Comparison of ENCODE assay signal across 21 cellular contexts in genomic region chr10:22244001-22244400, GRCh38. TPM values are rescaled to one million over a fixed set of nuclear protein-coding genes. Genes with fewer than 3 reads are reported as not detected.
DNase-seq lines count a peak whose midpoint lies in the region; ATAC-seq and TF ChIP-seq lines count a peak whose summit lies in the region.
"Had no signal": no experiment of that assay in that cellular context is flagged by ENCODE, and none has a peak within 500 bp of the region (broad histone marks: within the 10 kb centered on the region; RNA-seq: fewer than 3 reads in every experiment).

No MANE protein-coding gene starts in this region.

- H3K27ac Mint-ChIP-seq in endodermal cell = no peak overlapping the region
- H3K27ac Mint-ChIP-seq: activated naive CD8-positive, alpha-beta T cell treated with anti-CD3 and anti-CD28 coated beads, Interleukin-2, amount 10 ng/mL, durations not matched to agents 7 days and 5 days; effector memory CD8-positive, alpha-beta T cell; nephron had no signal

- H3K9me3 ChIP-seq in DOHH2 (ENCODE audit: control insufficient read depth, insufficient read depth, low read length) (no peaks in the 10 kb centered on the region), endodermal cell (ENCODE audit: control insufficient read depth, low read length) (peaks cover 15% of the 10 kb centered on the region), tibial artery (no peaks in the 10 kb centered on the region)
- H3K9me3 ChIP-seq: gastrocnemius medialis, thoracic aorta had no signal

- H3K27me3 ChIP-seq in DOHH2 (ENCODE audit: control insufficient read depth, low read length) (peaks cover 27% of the 10 kb centered on the region), endodermal cell (ENCODE audit: control insufficient read depth, insufficient read depth, low read length, poor library complexity, severe bottlenecking) (peaks cover 6% of the 10 kb centered on the region), tibial artery (peaks cover 0 to 22% of the 10 kb centered on the region in 2 donors)

- H3K4me1 ChIP-seq in DOHH2 (ENCODE audit: control insufficient read depth, low read length) (no peaks in the 10 kb centered on the region), endodermal cell (ENCODE audit: control insufficient read depth, insufficient read depth, low read length) (no peaks in the 10 kb centered on the region), tibial artery (peaks cover 0 to 12% (median 2%) of the 10 kb centered on the region in 4 donors)
- H3K4me1 ChIP-seq: gastrocnemius medialis had no signal

- no peaks in the 10 kb centered on the region for H3K9me2 ChIP-seq in DOHH2 (replicated peaks; ENCODE audit: control insufficient read depth, low read length)

- H3K79me2 ChIP-seq in DOHH2 (ENCODE audit: control insufficient read depth, low read length) = no peaks in the 10 kb centered on the region

- intact Hi-C loops in tibial artery (cut with DNase I; ENCODE audit: low total_unique reads) = loop anchor here (10.0 kb wide), 1 partner anchor 729 kb away; no protein-coding TSS in a partner anchor

- H3K36me3 ChIP-seq in DOHH2 (ENCODE audit: control insufficient read depth, low read length) = no peaks in the 10 kb centered on the region
- no peaks in the 10 kb centered on the region for H3K36me3 ChIP-seq in endodermal cell (ENCODE audit: control insufficient read depth, insufficient read depth, low read length)
- no peaks in the 10 kb centered on the region for H3K36me3 ChIP-seq in tibial artery
- H3K36me3 ChIP-seq: gastrocnemius medialis, thoracic aorta had no signal

- TF ChIP-seq CTCF in DOHH2 (IDR thresholded peaks at IDR 0.05; ENCODE audit: low read depth, low read length, poor library complexity, severe bottlenecking) (peak; percentile 36), endodermal cell (conservative IDR thresholded peaks at IDR 0.05) (peak; percentile 69), tibial artery (IDR thresholded peaks at IDR 0.05) (no peak)

- H3K9me3 Mint-ChIP-seq in endodermal cell = peaks cover 8% of the 10 kb centered on the region
- H3K9me3 Mint-ChIP-seq: activated naive CD8-positive, alpha-beta T cell treated with anti-CD3 and anti-CD28 coated beads, Interleukin-2, amount 10 ng/mL, durations not matched to agents 7 days and 5 days; effector memory CD8-positive, alpha-beta T cell; IgD-negative memory B cell had no signal

- H3K27ac ChIP-seq in DOHH2 (ENCODE audit: low read depth, low read length) (no peak overlapping the region), endodermal cell (ENCODE audit: low read depth, low read length) (no peak overlapping the region), tibial artery (no peak overlapping the region)
- H3K27ac ChIP-seq: gastrocnemius medialis, SK-N-MC, thoracic aorta had no signal

- H4K20me1 ChIP-seq in DOHH2 (ENCODE audit: control insufficient read depth, insufficient read depth, low read depth, low read length) = no peaks in the 10 kb centered on the region

- H3K27me3 Mint-ChIP-seq in endodermal cell (ENCODE audit: insufficient read depth) = peaks cover 63% of the 10 kb centered on the region
- H3K27me3 Mint-ChIP-seq: activated naive CD8-positive, alpha-beta T cell treated with anti-CD3 and anti-CD28 coated beads, Interleukin-2, amount 10 ng/mL, durations not matched to agents 7 days and 5 days had no signal

- DNase-seq in NCI-H748 (lab: John Stamatoyannopoulos, UW; ENCODE audit: unreplicated experiment) (peak; percentile 12), NCI-H748 treated with DMSO at 0.1 percent for 48 hours (lab: John Stamatoyannopoulos, UW) (no peak), NCI-H69 (lab: John Stamatoyannopoulos, UW) (peak; percentile 13), endodermal cell (peak; percentile 79), tibial artery (no peak)
- DNase-seq: activated naive CD8-positive, alpha-beta T cell treated with anti-CD3 and anti-CD28 coated beads, Interleukin-2, amount 10 ng/mL, durations not matched to agents 7 days and 5 days; CD8-positive, alpha-beta memory T cell; central memory CD4-positive, alpha-beta T cell; effector memory CD8-positive, alpha-beta T cell; gastrocnemius medialis; GF-D8; NCI-H226; stimulated activated CD4-positive, alpha-beta T cell treated with anti-CD3 and anti-CD28 coated beads, Interleukin-1b, Interleukin-23, amount 100 ng/mL, for 48 hours had no signal

- H3K4me3 ChIP-seq in DOHH2 (ENCODE audit: low read length) (no peak overlapping the region), endodermal cell (ENCODE audit: low read length) (no peak overlapping the region), tibial artery (no peak overlapping the region)
- H3K4me3 ChIP-seq: gastrocnemius medialis, lung, SK-N-MC, thoracic aorta had no signal

- no peaks in the 10 kb centered on the region for H3K36me3 Mint-ChIP-seq in endodermal cell (ENCODE audit: low read depth)
- H3K36me3 Mint-ChIP-seq: CD8-positive, alpha-beta memory T cell; IgD-negative memory B cell had no signal

- no peak for ATAC-seq in GM21576 (IDR thresholded peaks at IDR 0.05; ENCODE audit: unreplicated experiment)
- no peak for ATAC-seq in GM18873 (IDR thresholded peaks at IDR 0.05; ENCODE audit: low FRiP score, unreplicated experiment)
- ATAC-seq: effector memory CD8-positive, alpha-beta T cell; gastrocnemius medialis had no signal

- no peak overlapping the region for H3K4me2 ChIP-seq in DOHH2 (ENCODE audit: low read length)

- no peak overlapping the region for H3K4me3 Mint-ChIP-seq in endodermal cell
- H3K4me3 Mint-ChIP-seq: activated naive CD8-positive, alpha-beta T cell treated with anti-CD3 and anti-CD28 coated beads, Interleukin-2, amount 10 ng/mL, durations not matched to agents 7 days and 5 days; CD8-positive, alpha-beta memory T cell; effector memory CD8-positive, alpha-beta T cell; IgD-negative memory B cell; nephron had no signal

- WGBS in endodermal cell (ENCODE audit: insufficient coverage in 1 of 2, insufficient read length in 1 of 2), 2 experiments = 76 to 92% methylated on average over 2 to 4 of the region's 4 CpGs

- H3K9ac ChIP-seq in endodermal cell (ENCODE audit: extremely low read depth, low read length, poor library complexity, severe bottlenecking) = no peak overlapping the region

- H3K4me1 Mint-ChIP-seq in endodermal cell = peaks cover 13% of the 10 kb centered on the region
- H3K4me1 Mint-ChIP-seq: nephron had no signal

- no peaks in the 10 kb centered on the region for H3F3A ChIP-seq in DOHH2 (ENCODE audit: control insufficient read depth, insufficient read depth)

RNA-seq across cellular contexts. Expression of gene EBLN1, which starts 26.2 kb away (rescaled TPM):
- not detected for total RNA-seq in endodermal cell
- not detected for polyA plus RNA-seq in endodermal cell (2013, experiment 1 of 2)
- not detected for polyA plus RNA-seq in endodermal cell (2013, experiment 2 of 2)
- total RNA-seq: activated naive CD8-positive, alpha-beta T cell treated with anti-CD3 and anti-CD28 coated beads, Interleukin-2, amount 10 ng/mL, durations not matched to agents 7 days and 5 days; CD8-positive, alpha-beta memory T cell; gastrocnemius medialis; lung; thoracic aorta had no signal
- polyA plus RNA-seq: CD8-positive, alpha-beta memory T cell; IgD-negative memory B cell; lung had no signal

Comparison
In these comparisons a context has a peak if more than half of its experiments do, and no peak if none do; other contexts are left out.
1. DNase-seq: peak in NCI-H748 (single experiment), NCI-H69 (single experiment) and endodermal cell (single experiment); none in NCI-H748 treated with DMSO at 0.1 percent for 48 hours (single experiment) and tibial artery (0 of 2).
2. CTCF ChIP-seq: peak in DOHH2 (single experiment) and endodermal cell (single experiment); none in tibial artery (0 of 2).